1 cellular context compared by ENCODE assay signal in genomic region chr18:63366270-63366990, GRCh38.
TF ChIP-seq lines count a peak whose summit lies in the region.

No MANE protein-coding gene starts in this region.

TF ChIP-seq in H1, 55 proteins besides CTCF, POLR2A, EP300 and RAD21 (continued from another document):
- TF ChIP-seq SIN3A (conservative IDR thresholded peaks at IDR 0.05 in 1 of 2, IDR thresholded peaks at IDR 0.05 in 1 of 2; ENCODE audit: low read depth in 1 of 2, low read length in 2 of 2) (peak; percentile 19 to 68; a peak in 2 of 4 replicates), TBP (IDR thresholded peaks at IDR 0.05; ENCODE audit: low read depth, low read length) (0 out of 2 replicates have a peak, but pooled peaks have one; percentile 19), E2F6 (IDR thresholded peaks at IDR 0.05) (0 out of 2 replicates have a peak, but pooled peaks have one; percentile 15), RBBP5 (IDR thresholded peaks at IDR 0.05; ENCODE audit: borderline replicate concordance, low read depth, low read length) (peak; percentile 40; the same call in 1 of the 2 replicates)
